ENCODE assay signal across 20 cellular contexts in genomic region chr11:14323118-14323676, GRCh38. TPM values are rescaled to one million over a fixed set of nuclear protein-coding genes. Genes with fewer than 3 reads are reported as not detected.
A peak's percentile ranks its signal among the peaks of the same experiment; 100 is the strongest.
DNase-seq lines count a peak whose midpoint lies in the region; ATAC-seq, FAIRE-seq and TF ChIP-seq lines count a peak whose summit lies in the region.
"Had no signal": no experiment of that assay in that cellular context is flagged by ENCODE, and none has a peak within 500 bp of the region (broad histone marks: within the 10 kb centered on the region; RNA-seq: fewer than 3 reads in every experiment).

No MANE protein-coding gene starts in this region.

- no peaks in the 10 kb centered on the region for H3K9me3 ChIP-seq in H9 (ENCODE audit: control insufficient read depth, low read depth, low read length)
- H3K9me3 ChIP-seq in GM12878 (replicated peaks; ENCODE audit: control insufficient read depth, insufficient read depth, low read length) = no peaks in the 10 kb centered on the region; the same call in none of the 3 replicates
- H3K9me3 ChIP-seq: right atrium auricular region, thyroid gland had no signal

- H3T11ph ChIP-seq in H9 (ENCODE audit: low read length) = no peak overlapping the region

- H2BK15ac ChIP-seq in H9 (ENCODE audit: low read depth, low read length) = no peak overlapping the region

- peaks cover 47 to 65% of the 10 kb centered on the region in 2 experiments for H3K4me1 Mint-ChIP-seq in H9
- H3K4me1 Mint-ChIP-seq in natural killer cell = peaks cover 83 to 86% of the 10 kb centered on the region in 2 donors

- no peak overlapping the region for H3K14ac ChIP-seq in H9 (ENCODE audit: insufficient read depth, low read length)

- no peak for DNase-seq in GM12864 (ENCODE audit: low read depth)
- DNase-seq in H9 = no peak
- DNase-seq in GM12878 (ENCODE audit: low read depth, low spot score) = no peak
- DNase-seq in natural killer cell = no peak
- no peak for DNase-seq in NCI-H345 (lab: John Stamatoyannopoulos, UW)
- no peak for DNase-seq in RCC 7860 (ENCODE audit: low spot score)
- DNase-seq: activated CD8-positive, alpha-beta memory T cell treated with anti-CD3 and anti-CD28 coated beads, Interleukin-2, amount 50 U/mL, for 4 hours; amygdala; central memory CD4-positive, alpha-beta T cell; DND-41; effector CD8-positive, alpha-beta T cell; NCI-H1048; NCI-H2081; nucleus accumbens; RPMI8226; thyroid gland had no signal

- SMC1A ChIA-PET in GM12878 (lab: Charles Lee; ENCODE audit: uncharacterized antibody, unreplicated experiment) = interaction anchor here (0.8 to 5.6 kb wide), 3 partner anchors 10 to 90 kb away, joined by 3 to 33 read pairs (median 12); no protein-coding TSS in a partner anchor

- no peak for TF ChIP-seq EP300 in GM12878 (IDR thresholded peaks at IDR 0.05; ENCODE audit: borderline replicate concordance in 1 of 2, control insufficient read depth in 1 of 2, low read depth in 2 of 2, low read length in 2 of 2)

- H3K27me3 ChIP-seq in H9 (ENCODE audit: insufficient read depth, low read length) (no peaks in the 10 kb centered on the region), GM12878 (replicated peaks in 1 of 2; ENCODE audit: control insufficient read depth in 2 of 2, insufficient read depth in 2 of 2, low read length in 1 of 2) (no peaks in the 10 kb centered on the region)
- H3K27me3 ChIP-seq: right atrium auricular region, thyroid gland had no signal

- H3K9me3 Mint-ChIP-seq in H9 = no peaks in the 10 kb centered on the region
- H3K9me3 Mint-ChIP-seq in natural killer cell = no peaks in the 10 kb centered on the region

- H3K4me1 ChIP-seq in H9 (ENCODE audit: insufficient read depth, low read length) (peaks cover 3% of the 10 kb centered on the region; the same call in 1 of the 2 replicates), GM12878 (ENCODE audit: control insufficient read depth, insufficient read depth, low read length) (peaks cover 25% of the 10 kb centered on the region)
- H3K4me1 ChIP-seq: right atrium auricular region had no signal

- no peaks in the 10 kb centered on the region for H4K20me1 ChIP-seq in H9 (ENCODE audit: control insufficient read depth, insufficient read depth, insufficient read length)
- H4K20me1 ChIP-seq in GM12878 (ENCODE audit: control insufficient read depth, insufficient read depth) = no peaks in the 10 kb centered on the region

- H3K36me3 ChIP-seq in GM12878 (ENCODE audit: control insufficient read depth in 2 of 2, insufficient read depth in 2 of 2, low read length in 1 of 2) = no peaks in the 10 kb centered on the region
- H3K36me3 ChIP-seq: right atrium auricular region, thyroid gland had no signal

- peak overlapping the region; percentile 39 for H3K4me3 ChIP-seq in GM12864 (ENCODE audit: low read depth, low read length)
- peak overlapping the region; percentile 47 for H3K4me3 ChIP-seq in GM12878
- H3K4me3 ChIP-seq: right atrium auricular region, thyroid gland had no signal

- no peak for TF ChIP-seq POLR2A in GM12878 (IDR thresholded peaks at IDR 0.05; ENCODE audit: low read depth, low read length)

- no peak overlapping the region for H3K23ac ChIP-seq in H9 (ENCODE audit: insufficient read length, low read depth, low read length)

- intact Hi-C loops in GM12878 (cut with micrococcal nuclease; ENCODE audit: unreplicated experiment) (no loop called here), natural killer cell (cut with micrococcal nuclease) (no loop called here)

- no TSS peak for BruUV-seq in GM12878 (replicated peaks; lab: Mats Ljungman, UMichigan)

- H3K4me2 ChIP-seq in H9 (ENCODE audit: insufficient read depth, insufficient read length, low read length) (no peak overlapping the region), GM12878 (ENCODE audit: control insufficient read depth, insufficient read depth) (peak overlapping the region; percentile 84)

- no peak overlapping the region for H4K91ac ChIP-seq in H9 (ENCODE audit: insufficient read length, low read depth, low read length)

- no peak overlapping the region for H3K4ac ChIP-seq in H9 (ENCODE audit: low read depth, low read length)

- no peaks in the 10 kb centered on the region for H3K27me3 Mint-ChIP-seq in H9 (ENCODE audit: low read depth)
- no peaks in the 10 kb centered on the region for H3K27me3 Mint-ChIP-seq in natural killer cell (ENCODE audit: low read depth in 2 of 2)

- H3K18ac ChIP-seq in H9 (ENCODE audit: insufficient read length, low read depth, low read length) = no peak overlapping the region

- ATAC-seq in GM12878 (peak; percentile 41), natural killer cell (no peak), HG02973 (IDR thresholded peaks at IDR 0.05; ENCODE audit: unreplicated experiment) (no peak)
- ATAC-seq: HCT116, left lobe of liver had no signal

- H3K27ac Mint-ChIP-seq in H9 (peak overlapping the region; percentile 6 to 67 (median 65)), natural killer cell (peak overlapping the region; percentile 86 to 93)

- H2BK120ac ChIP-seq in H9 (ENCODE audit: low read depth, low read length, poor library complexity, severe bottlenecking) = no peak overlapping the region

- RAD21 ChIA-PET in GM12878 (lab: Charles Lee; ENCODE audit: unreplicated experiment) = interaction anchor here (1.2 to 2.2 kb wide), 2 partner anchors 19 to 132 kb away, joined by 4 to 5 read pairs; no protein-coding TSS in a partner anchor

- POLR2A ChIA-PET in GM12878 (lab: Charles Lee) = interaction anchor here (1.1 to 3.4 kb wide), 2 partner anchors 10 to 35 kb away, joined by 3 to 16 read pairs; no protein-coding TSS in a partner anchor

- no peak overlapping the region for H2BK5ac ChIP-seq in H9 (ENCODE audit: insufficient read length, low read length)

- H3K4me3 Mint-ChIP-seq in H9 = no peak overlapping the region
- peak overlapping the region; percentile 62 for H3K4me3 Mint-ChIP-seq in natural killer cell

- H3K56ac ChIP-seq in H9 (ENCODE audit: insufficient read length, low read depth, low read length) = no peak overlapping the region

- in situ Hi-C loops in GM12878 (cut with MboI) = no loop called here

- H3K36me3 Mint-ChIP-seq in H9 (ENCODE audit: insufficient read depth in 1 of 3, low read depth in 3 of 3) = peaks cover 0 to 20% (median 2%) of the 10 kb centered on the region in 3 experiments; a peak in 4 of 7 replicates
- H3K36me3 Mint-ChIP-seq in natural killer cell = no peaks in the 10 kb centered on the region

- no peak overlapping the region for H2BK12ac ChIP-seq in H9 (ENCODE audit: insufficient read length, low read depth, low read length)

- H4K8ac ChIP-seq in H9 (replicated peaks; ENCODE audit: insufficient read length, low read depth, low read length) = no peak overlapping the region

- no peak for TF ChIP-seq RAD21 in GM12878 (IDR thresholded peaks at IDR 0.05; ENCODE audit: insufficient read depth, low read depth, low read length)

- H3K79me1 ChIP-seq in H9 (ENCODE audit: insufficient read depth, low read depth, low read length, poor library complexity, severe bottlenecking) = no peaks in the 10 kb centered on the region

- no peak overlapping the region for H2BK20ac ChIP-seq in H9 (ENCODE audit: low read depth, low read length, poor library complexity, severe bottlenecking)

- WGBS in H9 (ENCODE audit: extremely low coverage, insufficient read length, low lambda C conversion rate) = no CpG with 5 or more reads among the region's 6 CpGs
- 2% methylated on average over 6 of the region's 6 CpGs for WGBS in GM12878 (ENCODE audit: insufficient coverage, insufficient replicate concordance, low lambda C conversion rate, missing lambda C conversion rate)

- H3K27ac ChIP-seq in H9 (ENCODE audit: insufficient read length, low read depth, low read length) = no peak overlapping the region
- H3K27ac ChIP-seq in GM12878 (ENCODE audit: control insufficient read depth, insufficient read depth) = peak overlapping the region; percentile 67
- H3K27ac ChIP-seq: right atrium auricular region, thyroid gland had no signal

- no peak for FAIRE-seq in GM12878 (lab: Jason Lieb, UNC)
- FAIRE-seq in RCC 7860 (lab: Jason Lieb, UNC) = no peak

- peaks cover 38% of the 10 kb centered on the region; the same call in 1 of the 2 replicates for H3K79me2 ChIP-seq in H9 (ENCODE audit: insufficient read depth, low read length)
- peaks cover 87% of the 10 kb centered on the region for H3K79me2 ChIP-seq in GM12878 (ENCODE audit: control insufficient read depth, insufficient read depth, low read length)

- no peak overlapping the region for H2AFZ ChIP-seq in H9 (ENCODE audit: low read length)
- H2AFZ ChIP-seq in GM12878 (ENCODE audit: control insufficient read depth, low read depth, low read length) = peak overlapping the region; percentile 46; the same call in 1 of the 2 replicates

- TF ChIP-seq CTCF in GM12864 (IDR thresholded peaks at IDR 0.05; ENCODE audit: low read depth, low read length, missing control alignments) (no peak), H9 (conservative IDR thresholded peaks at IDR 0.05) (no peak), GM12878 (IDR thresholded peaks at IDR 0.05 in 2 of 3, conservative IDR thresholded peaks at IDR 0.05 in 1 of 3; ENCODE audit: control insufficient read depth in 2 of 3, extremely low read depth in 1 of 3, insufficient read depth in 1 of 3, low read depth in 3 of 3, low read length in 3 of 3) (no peak), natural killer cell (IDR thresholded peaks at IDR 0.05) (no peak)

- H2AK5ac ChIP-seq in H9 (ENCODE audit: insufficient read length, low read length) = no peak overlapping the region

- H4K5ac ChIP-seq in H9 (ENCODE audit: insufficient read length, low read depth, low read length) = no peak overlapping the region

- CTCF ChIA-PET in GM12878 (lab: Yijun Ruan, JAX) = interaction anchor here (0.7 kb wide), 1 partner anchor 96 kb away, joined by 3 read pairs; no protein-coding TSS in a partner anchor

- H3K9ac ChIP-seq in H9 (ENCODE audit: extremely low read depth, insufficient read length, low read length) = no peak overlapping the region
- peak overlapping the region; percentile 53 for H3K9ac ChIP-seq in GM12878 (ENCODE audit: control insufficient read depth, insufficient read depth, low read length)

- no peaks in the 10 kb centered on the region for H3K23me2 ChIP-seq in H9 (ENCODE audit: insufficient read length, low read depth, low read length, poor library complexity, severe bottlenecking)

RNA-seq across cellular contexts. Expression of gene RRAS2, which starts 35.8 kb away (rescaled TPM):
- 154 and 158 TPM in 2 replicates for total RNA-seq in H9 (2021)
- total RNA-seq in GM12878 (2013; cell fraction: nucleolus; rRNA removed) = 36.5 and 45.1 TPM in 2 replicates
- 46.9 and 53.9 TPM in 2 replicates for total RNA-seq in GM12878 (2014; rRNA removed)
- 45.8 and 49.2 TPM in 2 replicates for total RNA-seq in GM12878 (2014; rRNA removed; fragmentation: Illumina TruSeq; extraction: Trizol)
- total RNA-seq in GM12878 (2021) = 51.3 and 52.2 TPM in 2 replicates
- 21.4 TPM for polyA plus RNA-seq in GM12878 (2011; ENCODE audit: low read depth)
- polyA plus RNA-seq in GM12878 (2011; rRNA removed) = 66.3 and 111 TPM in 2 replicates
- 19.5 and 19.9 TPM in 2 replicates for polyA plus RNA-seq in GM12878 (2011; cell fraction: cytosol; rRNA removed)
- 17.0 and 21.5 TPM in 2 replicates for polyA plus RNA-seq in GM12878 (2011; cell fraction: nucleus; rRNA removed)
- polyA plus RNA-seq in GM12878 (2012) = 34.4 and 46.5 TPM in 2 replicates
- 72.4 and 86.7 TPM in 2 replicates for polyA plus RNA-seq in GM12878 (2014; fragmentation: Illumina TruSeq; extraction: Trizol)
- polyA plus RNA-seq in GM12878 (2014; fragmentation: Nextera tagmentation; extraction: Ambion mirVana) = 10 to 100 TPM; 26.9 to 33.3 TPM
- 37.4 and 41.8 TPM in 2 replicates for polyA plus RNA-seq in GM12878 (2014; rRNA removed)
- 10 to 100 TPM; 40.0 to 45.0 TPM for polyA plus RNA-seq in GM12878 (2016; fragmentation: Nextera tagmentation; extraction: Ambion mirVana)
- 17.7 and 26.6 TPM in 2 replicates for polyA minus RNA-seq in GM12878 (2011; rRNA and poly(A)+ RNA removed)
- 15.4 and 16.7 TPM in 2 replicates for polyA minus RNA-seq in GM12878 (2011; cell fraction: cytosol; rRNA and poly(A)+ RNA removed)
- polyA minus RNA-seq in GM12878 (2011; cell fraction: nucleus; rRNA and poly(A)+ RNA removed) = 12.6 and 20.9 TPM in 2 replicates
- total RNA-seq in natural killer cell = 10 to 100 TPM; 62.1 to 86.7 (median 69.6) TPM
